Comparison of ENCODE assay signal across 25 cellular contexts in the genomic region with DNA sequence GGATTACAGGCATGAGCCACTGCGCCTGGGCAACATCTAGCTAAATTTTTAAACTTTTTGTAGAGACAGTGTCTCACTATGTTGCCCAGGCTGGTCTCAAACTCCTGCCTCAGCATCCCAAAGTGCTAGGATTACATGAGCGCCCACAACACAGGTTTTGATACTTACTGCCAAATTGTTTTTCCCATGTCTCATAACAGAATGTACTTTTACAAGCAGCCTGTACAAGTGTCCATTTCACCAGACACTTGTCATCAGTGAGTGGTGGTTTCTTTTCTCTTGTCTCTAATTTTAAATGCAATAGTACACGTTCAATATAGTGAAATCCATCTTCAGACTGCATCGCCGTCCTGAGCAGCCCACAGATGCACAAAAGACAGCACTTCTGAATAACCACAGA.
DNase-seq lines count a peak whose midpoint lies in the region; ATAC-seq, FAIRE-seq and TF ChIP-seq lines count a peak whose summit lies in the region.
"Had no signal": no experiment of that assay in that cellular context is flagged by ENCODE, and none has a peak within 500 bp of the region (broad histone marks: within the 10 kb centered on the region; RNA-seq: fewer than 3 reads in every experiment).

No MANE protein-coding gene starts in this region.

- H2BK12ac ChIP-seq in mesenchymal stem cell (ENCODE audit: low read length in 2 of 2): peak overlapping the region in 1 of 2 experiments; percentile 38

- DNase-seq in activated CD4-positive, alpha-beta T cell treated with anti-CD3 and anti-CD28 coated beads, Interleukin-2, amount 10 ng/mL, durations not matched to agents 24 days and 14 days: no peak
- DNase-seq in activated CD4-positive, alpha-beta T cell treated with anti-CD3 and anti-CD28 coated beads, Interleukin-2, amount 10 ng/mL, durations not matched to agents 7 days and 5 days: no peak
- no peak for DNase-seq in CD8-positive, alpha-beta T cell
- no peak for DNase-seq in activated CD4-positive, alpha-beta memory T cell treated with anti-CD3 and anti-CD28 coated beads, Interleukin-2, amount 10 ng/mL, durations not matched to agents 7 days and 5 days
- peak; percentile 15 for DNase-seq in mesenchymal stem cell
- no peak for DNase-seq in GM12892 (ENCODE audit: insufficient read length)
- no peak for DNase-seq in mesothelial cell of epicardium (ENCODE audit: low spot score in 2 of 2, unreplicated experiment in 2 of 2)
- DNase-seq in GM23248: no peak
- DNase-seq: ACHN, Karpas-422, MV-4-11, NCI-H1105 treated with DMSO at 0.1 percent for 48 hours, NCI-H2029 treated with DMSO at 0.1 percent for 48 hours, NCI-H226, NCI-H510A treated with DMSO at 0.1 percent for 48 hours, NCI-H748 treated with DMSO at 0.1 percent for 48 hours, SJCRH30 had no signal

- H3K79me1 ChIP-seq in mesenchymal stem cell (replicated peaks; ENCODE audit: low read length, poor library complexity, severe bottlenecking): no peaks in the 10 kb centered on the region

- H3K79me2 ChIP-seq in GM23248 (ENCODE audit: insufficient read depth): no peaks in the 10 kb centered on the region

- POLR2A ChIA-PET in activated CD4-positive, alpha-beta T cell treated with anti-CD3 and anti-CD28 coated beads, Interleukin-2, amount 10 ng/mL, durations not matched to agents 7 days and 5 days (lab: Charles Lee): no interaction called here
- POLR2A ChIA-PET in CD8-positive, alpha-beta T cell (lab: Charles Lee): no interaction called here
- POLR2A ChIA-PET in activated CD4-positive, alpha-beta memory T cell treated with anti-CD3 and anti-CD28 coated beads, Interleukin-2, amount 10 ng/mL, durations not matched to agents 7 days and 5 days (lab: Charles Lee): interaction anchor here (0.6 to 0.8 kb wide), 2 partner anchors 9 to 38 kb away, joined by 3 read pairs; no protein-coding TSS in a partner anchor

- no peaks in the 10 kb centered on the region for H3K27me3 Mint-ChIP-seq in activated CD4-positive, alpha-beta T cell treated with anti-CD3 and anti-CD28 coated beads, Interleukin-2, amount 10 ng/mL, durations not matched to agents 24 days and 14 days
- H3K27me3 Mint-ChIP-seq in activated CD4-positive, alpha-beta T cell treated with anti-CD3 and anti-CD28 coated beads, Interleukin-2, amount 10 ng/mL, durations not matched to agents 7 days and 5 days: no peaks in the 10 kb centered on the region
- H3K27me3 Mint-ChIP-seq in CD8-positive, alpha-beta T cell (ENCODE audit: low read depth): peaks cover 7% of the 10 kb centered on the region
- no peaks in the 10 kb centered on the region for H3K27me3 Mint-ChIP-seq in activated CD4-positive, alpha-beta memory T cell treated with anti-CD3 and anti-CD28 coated beads, Interleukin-2, amount 10 ng/mL, durations not matched to agents 7 days and 5 days
- peaks cover 26% of the 10 kb centered on the region for H3K27me3 Mint-ChIP-seq in mesothelial cell of epicardium (ENCODE audit: low read depth)

- H2BK5ac ChIP-seq in mesenchymal stem cell (ENCODE audit: low read depth, low read length, poor library complexity, severe bottlenecking): no peak overlapping the region

- in situ Hi-C loops in GM23248 (cut with MboI): loop anchor here (25.0 kb wide), 1 partner anchor 1066 kb away; no protein-coding TSS in a partner anchor

- H3K9me3 ChIP-seq in CD8-positive, alpha-beta T cell (ENCODE audit: low read length): no peaks in the 10 kb centered on the region
- no peaks in the 10 kb centered on the region for H3K9me3 ChIP-seq in mesenchymal stem cell (ENCODE audit: control insufficient read depth, low read length)
- H3K9me3 ChIP-seq in GM23248 (ENCODE audit: low read depth): no peaks in the 10 kb centered on the region
- H3K9me3 ChIP-seq: BLaER1, SJCRH30 had no signal

- H3K9ac ChIP-seq in mesenchymal stem cell (ENCODE audit: low read length) (no peak overlapping the region), GM23248 (no peak overlapping the region)
- H3K9ac ChIP-seq: BLaER1 had no signal

- peak overlapping the region in 1 of 2 experiments; percentile 5 for H3K4ac ChIP-seq in mesenchymal stem cell (ENCODE audit: low read depth in 1 of 2, low read length in 2 of 2)

- H3K27me3 ChIP-seq in CD8-positive, alpha-beta T cell (ENCODE audit: insufficient read depth, low read length): no peaks in the 10 kb centered on the region
- H3K27me3 ChIP-seq in mesenchymal stem cell (ENCODE audit: control insufficient read depth in 1 of 2, insufficient read depth in 1 of 2, low read length in 2 of 2) (no peaks in the 10 kb centered on the region), GM23248 (replicated peaks; ENCODE audit: insufficient read depth) (no peaks in the 10 kb centered on the region)
- H3K27me3 ChIP-seq: BLaER1, SJCRH30 had no signal

- no peak for TF ChIP-seq CTCF in CD8-positive, alpha-beta T cell (IDR thresholded peaks at IDR 0.05)
- no peak for TF ChIP-seq CTCF in mesothelial cell of epicardium (IDR thresholded peaks at IDR 0.05; ENCODE audit: unreplicated experiment)

- FAIRE-seq in GM12892 (lab: Jason Lieb, UNC): no peak
- FAIRE-seq: D721Med, H1, HTR-8/SVneo had no signal

- 0 out of 2 replicates have a peak, but pooled peaks cover 6% of the 10 kb centered on the region for H3F3A ChIP-seq in GM23248 (ENCODE audit: insufficient read depth)

- no peaks in the 10 kb centered on the region for H4K20me1 ChIP-seq in GM23248 (ENCODE audit: insufficient read depth)
- H4K20me1 ChIP-seq: BLaER1 had no signal

- H3K4me1 ChIP-seq in CD8-positive, alpha-beta T cell (ENCODE audit: insufficient read depth, low read length): peaks cover under 1% of the 10 kb centered on the region
- H3K4me1 ChIP-seq in mesenchymal stem cell (ENCODE audit: control insufficient read depth, insufficient read depth, low read depth, low read length) (peaks cover 2% of the 10 kb centered on the region), GM23248 (ENCODE audit: insufficient read depth) (no peaks in the 10 kb centered on the region; the same call in 1 of the 2 replicates)
- H3K4me1 ChIP-seq: SJCRH30 had no signal

- H3K18ac ChIP-seq in mesenchymal stem cell (ENCODE audit: low read depth in 1 of 2, low read length in 2 of 2): no peak overlapping the region

- no peaks in the 10 kb centered on the region for H3K9me2 ChIP-seq in GM23248 (ENCODE audit: insufficient read depth)

- H3K4me2 ChIP-seq in mesenchymal stem cell (ENCODE audit: low read length, poor library complexity, severe bottlenecking): no peak overlapping the region
- no peak overlapping the region for H3K4me2 ChIP-seq in GM23248 (ENCODE audit: unreplicated experiment)
- H3K4me2 ChIP-seq: BLaER1 had no signal

- no peak overlapping the region for H3K27ac ChIP-seq in CD8-positive, alpha-beta T cell (ENCODE audit: low read depth, low read length)
- no peak overlapping the region for H3K27ac ChIP-seq in mesenchymal stem cell (ENCODE audit: low read length, poor library complexity, severe bottlenecking)
- no peak overlapping the region for H3K27ac ChIP-seq in GM23248
- H3K27ac ChIP-seq: 22Rv1, BLaER1, SJCRH30 had no signal

- H3K14ac ChIP-seq in mesenchymal stem cell (ENCODE audit: low read length in 2 of 2): no peak overlapping the region

- H2AFZ ChIP-seq in mesenchymal stem cell (ENCODE audit: low read depth, low read length): no peak overlapping the region
- H2AFZ ChIP-seq in GM23248: no peak overlapping the region

- WGBS in mesenchymal stem cell: 70% methylated on average over 5 of the region's 5 CpGs
- 96 to 98% methylated on average over 5 of the region's 5 CpGs for WGBS in GM23248 (ENCODE audit: low coverage in 1 of 2, low lambda C conversion rate in 2 of 2, missing lambda C conversion rate in 2 of 2), 2 experiments

- TF ChIP-seq POLR2A in GM12892 (IDR thresholded peaks at IDR 0.05; ENCODE audit: low read depth, low read length): no peak

- H3K36me3 Mint-ChIP-seq in activated CD4-positive, alpha-beta T cell treated with anti-CD3 and anti-CD28 coated beads, Interleukin-2, amount 10 ng/mL, durations not matched to agents 24 days and 14 days (ENCODE audit: low read depth): peaks cover 3% of the 10 kb centered on the region
- no peaks in the 10 kb centered on the region for H3K36me3 Mint-ChIP-seq in activated CD4-positive, alpha-beta T cell treated with anti-CD3 and anti-CD28 coated beads, Interleukin-2, amount 10 ng/mL, durations not matched to agents 7 days and 5 days (ENCODE audit: low read depth)
- H3K36me3 Mint-ChIP-seq in CD8-positive, alpha-beta T cell: no peaks in the 10 kb centered on the region
- no peaks in the 10 kb centered on the region for H3K36me3 Mint-ChIP-seq in activated CD4-positive, alpha-beta memory T cell treated with anti-CD3 and anti-CD28 coated beads, Interleukin-2, amount 10 ng/mL, durations not matched to agents 7 days and 5 days (ENCODE audit: low read depth)
- H3K36me3 Mint-ChIP-seq in mesothelial cell of epicardium: no peaks in the 10 kb centered on the region
- H3K36me3 Mint-ChIP-seq: IgD-negative memory B cell had no signal

- ATAC-seq in CD8-positive, alpha-beta T cell: no peak
- ATAC-seq: HCT116, Panc1 had no signal

- H2BK120ac ChIP-seq in mesenchymal stem cell (ENCODE audit: low read depth, low read length): peak overlapping the region; percentile 39

- intact Hi-C loops in activated CD4-positive, alpha-beta T cell treated with anti-CD3 and anti-CD28 coated beads, Interleukin-2, amount 10 ng/mL, durations not matched to agents 24 days and 14 days (cut with micrococcal nuclease): no loop called here
- intact Hi-C loops in CD8-positive, alpha-beta T cell (cut with DNase I, micrococcal nuclease): no loop called here

- no peak overlapping the region for H2AK5ac ChIP-seq in mesenchymal stem cell (ENCODE audit: low read length, severe bottlenecking)

- no peak overlapping the region for H2BK15ac ChIP-seq in mesenchymal stem cell (ENCODE audit: low read depth, poor library complexity, severe bottlenecking)

- H3K4me3 ChIP-seq in CD8-positive, alpha-beta T cell (ENCODE audit: low read depth, low read length): no peak overlapping the region
- H3K4me3 ChIP-seq in mesenchymal stem cell (ENCODE audit: insufficient read depth in 1 of 2, low read depth in 1 of 2, low read length in 2 of 2): no peak overlapping the region
- H3K4me3 ChIP-seq in GM23248: no peak overlapping the region
- H3K4me3 ChIP-seq: BLaER1, SJCRH30 had no signal

- H3K36me3 ChIP-seq in CD8-positive, alpha-beta T cell (ENCODE audit: insufficient read depth, low read length): no peaks in the 10 kb centered on the region
- H3K36me3 ChIP-seq in mesenchymal stem cell (ENCODE audit: control insufficient read depth in 1 of 2, insufficient read depth in 2 of 2, low read depth in 1 of 2, low read length in 2 of 2): no peaks in the 10 kb centered on the region
- no peaks in the 10 kb centered on the region for H3K36me3 ChIP-seq in GM23248 (ENCODE audit: low read depth)
- H3K36me3 ChIP-seq: BLaER1, SJCRH30 had no signal

- H3K23ac ChIP-seq in mesenchymal stem cell (ENCODE audit: low read length in 2 of 2): no peak overlapping the region

- H3K4me3 Mint-ChIP-seq in activated CD4-positive, alpha-beta T cell treated with anti-CD3 and anti-CD28 coated beads, Interleukin-2, amount 10 ng/mL, durations not matched to agents 24 days and 14 days: no peak overlapping the region
- H3K4me3 Mint-ChIP-seq in activated CD4-positive, alpha-beta T cell treated with anti-CD3 and anti-CD28 coated beads, Interleukin-2, amount 10 ng/mL, durations not matched to agents 7 days and 5 days: no peak overlapping the region
- peak overlapping the region; percentile 23 for H3K4me3 Mint-ChIP-seq in CD8-positive, alpha-beta T cell
- peak overlapping the region; percentile 39 for H3K4me3 Mint-ChIP-seq in activated CD4-positive, alpha-beta memory T cell treated with anti-CD3 and anti-CD28 coated beads, Interleukin-2, amount 10 ng/mL, durations not matched to agents 7 days and 5 days
- no peak overlapping the region for H3K4me3 Mint-ChIP-seq in mesothelial cell of epicardium
- H3K4me3 Mint-ChIP-seq: IgD-negative memory B cell had no signal

- peaks cover 6% of the 10 kb centered on the region for H3K9me3 Mint-ChIP-seq in activated CD4-positive, alpha-beta T cell treated with anti-CD3 and anti-CD28 coated beads, Interleukin-2, amount 10 ng/mL, durations not matched to agents 24 days and 14 days
- no peaks in the 10 kb centered on the region for H3K9me3 Mint-ChIP-seq in activated CD4-positive, alpha-beta T cell treated with anti-CD3 and anti-CD28 coated beads, Interleukin-2, amount 10 ng/mL, durations not matched to agents 7 days and 5 days
- H3K9me3 Mint-ChIP-seq in CD8-positive, alpha-beta T cell: no peaks in the 10 kb centered on the region
- no peaks in the 10 kb centered on the region for H3K9me3 Mint-ChIP-seq in activated CD4-positive, alpha-beta memory T cell treated with anti-CD3 and anti-CD28 coated beads, Interleukin-2, amount 10 ng/mL, durations not matched to agents 7 days and 5 days
- H3K9me3 Mint-ChIP-seq in mesothelial cell of epicardium: no peaks in the 10 kb centered on the region
- H3K9me3 Mint-ChIP-seq: IgD-negative memory B cell had no signal

- CTCF ChIA-PET in activated CD4-positive, alpha-beta T cell treated with anti-CD3 and anti-CD28 coated beads, Interleukin-2, amount 10 ng/mL, durations not matched to agents 7 days and 5 days (lab: Charles Lee): interaction anchor here (0.7 to 0.9 kb wide), 3 partner anchors 9 to 44 kb away, joined by 3 read pairs; no protein-coding TSS in a partner anchor
- CTCF ChIA-PET in CD8-positive, alpha-beta T cell (lab: Charles Lee): no interaction called here
- CTCF ChIA-PET in activated CD4-positive, alpha-beta memory T cell treated with anti-CD3 and anti-CD28 coated beads, Interleukin-2, amount 10 ng/mL, durations not matched to agents 7 days and 5 days (lab: Charles Lee): interaction anchor here (0.7 kb wide), 1 partner anchor 1403 kb away, joined by 3 read pairs; no protein-coding TSS in a partner anchor

- no peak overlapping the region for H4K8ac ChIP-seq in mesenchymal stem cell (ENCODE audit: low read length)

- H4K91ac ChIP-seq in mesenchymal stem cell (ENCODE audit: low read length): no peak overlapping the region

- peak overlapping the region; percentile 34 for H3K27ac Mint-ChIP-seq in activated CD4-positive, alpha-beta T cell treated with anti-CD3 and anti-CD28 coated beads, Interleukin-2, amount 10 ng/mL, durations not matched to agents 24 days and 14 days
- H3K27ac Mint-ChIP-seq in activated CD4-positive, alpha-beta T cell treated with anti-CD3 and anti-CD28 coated beads, Interleukin-2, amount 10 ng/mL, durations not matched to agents 7 days and 5 days: no peak overlapping the region
- H3K27ac Mint-ChIP-seq in CD8-positive, alpha-beta T cell: no peak overlapping the region
- H3K27ac Mint-ChIP-seq in activated CD4-positive, alpha-beta memory T cell treated with anti-CD3 and anti-CD28 coated beads, Interleukin-2, amount 10 ng/mL, durations not matched to agents 7 days and 5 days: peak overlapping the region; percentile 64
- no peak overlapping the region for H3K27ac Mint-ChIP-seq in mesothelial cell of epicardium
- H3K27ac Mint-ChIP-seq: IgD-negative memory B cell had no signal

- peaks cover 50% of the 10 kb centered on the region for H3K4me1 Mint-ChIP-seq in activated CD4-positive, alpha-beta T cell treated with anti-CD3 and anti-CD28 coated beads, Interleukin-2, amount 10 ng/mL, durations not matched to agents 24 days and 14 days
- H3K4me1 Mint-ChIP-seq in activated CD4-positive, alpha-beta T cell treated with anti-CD3 and anti-CD28 coated beads, Interleukin-2, amount 10 ng/mL, durations not matched to agents 7 days and 5 days: peaks cover 26% of the 10 kb centered on the region
- peaks cover 18% of the 10 kb centered on the region for H3K4me1 Mint-ChIP-seq in CD8-positive, alpha-beta T cell (ENCODE audit: low read depth)
- peaks cover 65% of the 10 kb centered on the region for H3K4me1 Mint-ChIP-seq in activated CD4-positive, alpha-beta memory T cell treated with anti-CD3 and anti-CD28 coated beads, Interleukin-2, amount 10 ng/mL, durations not matched to agents 7 days and 5 days
- H3K4me1 Mint-ChIP-seq in mesothelial cell of epicardium: peaks cover 11% of the 10 kb centered on the region

Comparison
In these comparisons a context has a peak if more than half of its experiments do, and no peak if none do; other contexts are left out.
1. H3K27ac Mint-ChIP-seq: peak in activated CD4-positive, alpha-beta T cell treated with anti-CD3 and anti-CD28 coated beads, Interleukin-2, amount 10 ng/mL, durations not matched to agents 24 days and 14 days (single experiment) and activated CD4-positive, alpha-beta memory T cell treated with anti-CD3 and anti-CD28 coated beads, Interleukin-2, amount 10 ng/mL, durations not matched to agents 7 days and 5 days (single experiment); none in activated CD4-positive, alpha-beta T cell treated with anti-CD3 and anti-CD28 coated beads, Interleukin-2, amount 10 ng/mL, durations not matched to agents 7 days and 5 days (single experiment), CD8-positive, alpha-beta T cell (single experiment) and mesothelial cell of epicardium (single experiment).
2. H3K4me3 Mint-ChIP-seq: peak in CD8-positive, alpha-beta T cell (single experiment) and activated CD4-positive, alpha-beta memory T cell treated with anti-CD3 and anti-CD28 coated beads, Interleukin-2, amount 10 ng/mL, durations not matched to agents 7 days and 5 days (single experiment); none in activated CD4-positive, alpha-beta T cell treated with anti-CD3 and anti-CD28 coated beads, Interleukin-2, amount 10 ng/mL, durations not matched to agents 24 days and 14 days (single experiment), activated CD4-positive, alpha-beta T cell treated with anti-CD3 and anti-CD28 coated beads, Interleukin-2, amount 10 ng/mL, durations not matched to agents 7 days and 5 days (single experiment) and mesothelial cell of epicardium (single experiment).